24 cellular contexts compared by ENCODE assay signal in genomic region chr2:201139836-201140599, GRCh38. TPM values are rescaled to one million over a fixed set of nuclear protein-coding genes. Genes with fewer than 3 reads are reported as not detected.
A peak's percentile ranks its signal among the peaks of the same experiment; 100 is the strongest.
DNase-seq lines count a peak whose midpoint lies in the region; ATAC-seq and TF ChIP-seq lines count a peak whose summit lies in the region.
"Had no signal": no experiment of that assay in that cellular context is flagged by ENCODE, and none has a peak within 500 bp of the region (broad histone marks: within the 10 kb centered on the region; RNA-seq: fewer than 3 reads in every experiment).

No MANE protein-coding gene starts in this region.

- no peak for DNase-seq in CD4-positive, alpha-beta memory T cell
- DNase-seq in glutamatergic neuron (peak; percentile 22), neural progenitor cell (ENCODE audit: low spot score) (no peak), ACHN (no peak), GM19238 (ENCODE audit: insufficient read length, low spot score) (no peak)
- no peak for DNase-seq in stimulated activated CD4-positive, alpha-beta T cell treated with anti-CD3 and anti-CD28 coated beads, Interleukin-4, amount 100 ng/mL, for 4 hours
- DNase-seq: activated CD4-positive, alpha-beta T cell treated with anti-CD3 and anti-CD28 coated beads for 4 hours; activated CD8-positive, alpha-beta memory T cell treated with anti-CD3 and anti-CD28 coated beads, Interleukin-2, amount 50 U/mL, for 4 hours; activated naive CD4-positive, alpha-beta T cell treated with anti-CD3 and anti-CD28 coated beads for 36 hours; CD4-positive, CD25-positive, alpha-beta regulatory T cell; effector CD4-positive, alpha-beta T cell; naive thymus-derived CD8-positive, alpha-beta T cell; NCI-H1048; NCI-H1930; NCI-H446; SW 1271 had no signal

- H3K36me3 ChIP-seq in CD4-positive, alpha-beta memory T cell (ENCODE audit: insufficient read depth, low read length) = peaks cover 77% of the 10 kb centered on the region
- H3K36me3 ChIP-seq in HUES64 (ENCODE audit: insufficient read depth, low read length) (peaks cover 10% of the 10 kb centered on the region), neural progenitor cell (no peaks in the 10 kb centered on the region)

- H3K9ac ChIP-seq in HUES64 (ENCODE audit: low read depth, low read length) (no peak overlapping the region), neural progenitor cell (no peak overlapping the region)

- CTCF ChIA-PET in CD4-positive, alpha-beta memory T cell (lab: Charles Lee; ENCODE audit: partially characterized antibody) = interaction anchor here (2.8 kb wide), 1 partner anchor 22 kb away, joined by 14 read pairs; no protein-coding TSS in a partner anchor

- H4K20me1 ChIP-seq in neural progenitor cell (ENCODE audit: low read depth) = no peaks in the 10 kb centered on the region

- intact Hi-C loops in CD4-positive, alpha-beta memory T cell (cut with micrococcal nuclease) = no loop called here

- peaks cover 13% of the 10 kb centered on the region for H3K4me1 ChIP-seq in CD4-positive, alpha-beta memory T cell (ENCODE audit: insufficient read depth, low read length)
- H3K4me1 ChIP-seq in HUES64 (ENCODE audit: insufficient read depth, low read length) (0 out of 2 replicates have a peak, but pooled peaks cover 3% of the 10 kb centered on the region), neural progenitor cell (peaks cover 5% of the 10 kb centered on the region)
- H3K4me1 ChIP-seq: ascending aorta, prostate gland had no signal

- H3K27me3 ChIP-seq in CD4-positive, alpha-beta memory T cell (ENCODE audit: insufficient read depth, low read length) = no peaks in the 10 kb centered on the region
- H3K27me3 ChIP-seq in HUES64 (ENCODE audit: insufficient read depth, low read length) = no peaks in the 10 kb centered on the region
- H3K27me3 ChIP-seq in neural progenitor cell = peaks cover 4% of the 10 kb centered on the region
- H3K27me3 ChIP-seq: ascending aorta had no signal

- peak overlapping the region; percentile 0 for H2AFZ ChIP-seq in neural progenitor cell (replicated peaks)

- H3K27ac ChIP-seq in CD4-positive, alpha-beta memory T cell (ENCODE audit: low read depth, low read length) = no peak overlapping the region
- H3K27ac ChIP-seq in HUES64 (ENCODE audit: low read depth, low read length) (no peak overlapping the region), neural progenitor cell (no peak overlapping the region)
- H3K27ac ChIP-seq: ascending aorta, prostate gland, RWPE1 had no signal

- H3K4me2 ChIP-seq in neural progenitor cell = no peak overlapping the region
- H3K4me2 ChIP-seq: smooth muscle cell had no signal

- no peaks in the 10 kb centered on the region for H3K27me3 Mint-ChIP-seq in CD4-positive, alpha-beta memory T cell
- H3K27me3 Mint-ChIP-seq in glutamatergic neuron (ENCODE audit: unreplicated experiment) (peaks cover 6% of the 10 kb centered on the region), neural progenitor cell (ENCODE audit: insufficient read depth, low read depth) (peaks cover 2% of the 10 kb centered on the region)
- H3K27me3 Mint-ChIP-seq: CD4-positive, CD25-positive, alpha-beta regulatory T cell; central memory CD8-positive, alpha-beta T cell; memory B cell; naive thymus-derived CD8-positive, alpha-beta T cell had no signal

- H3K9me3 Mint-ChIP-seq in CD4-positive, alpha-beta memory T cell = no peaks in the 10 kb centered on the region
- H3K9me3 Mint-ChIP-seq in glutamatergic neuron (ENCODE audit: unreplicated experiment) (no peaks in the 10 kb centered on the region), neural progenitor cell (peaks cover 2% of the 10 kb centered on the region)
- H3K9me3 Mint-ChIP-seq: activated naive CD4-positive, alpha-beta T cell treated with anti-CD3 and anti-CD28 coated beads for 36 hours; CD4-positive, CD25-positive, alpha-beta regulatory T cell; central memory CD8-positive, alpha-beta T cell; memory B cell; naive thymus-derived CD8-positive, alpha-beta T cell had no signal

- H3K27ac Mint-ChIP-seq in CD4-positive, alpha-beta memory T cell = peak overlapping the region in 6 of 7 donors; percentile 27 to 79 (median 68)
- H3K27ac Mint-ChIP-seq in glutamatergic neuron (ENCODE audit: unreplicated experiment) (peak overlapping the region; percentile 84), neural progenitor cell (no peak overlapping the region)
- H3K27ac Mint-ChIP-seq: memory B cell had no signal

- TF ChIP-seq CTCF in glutamatergic neuron (IDR thresholded peaks at IDR 0.05; ENCODE audit: partially characterized antibody, unreplicated experiment) (no peak), neural progenitor cell (IDR thresholded peaks at IDR 0.05) (no peak)

- H3K4me3 ChIP-seq in CD4-positive, alpha-beta memory T cell (ENCODE audit: low read length in 2 of 2) = no peak overlapping the region
- peak overlapping the region; percentile 27 for H3K4me3 ChIP-seq in HUES64 (ENCODE audit: low read length)
- no peak overlapping the region for H3K4me3 ChIP-seq in neural progenitor cell
- H3K4me3 ChIP-seq: ascending aorta, prostate gland, smooth muscle cell had no signal

- H3K79me2 ChIP-seq in neural progenitor cell (ENCODE audit: low read depth) = no peaks in the 10 kb centered on the region

- no peaks in the 10 kb centered on the region for H3F3A ChIP-seq in neural progenitor cell (ENCODE audit: low read depth)

- H3K4me3 Mint-ChIP-seq in CD4-positive, alpha-beta memory T cell = no peak overlapping the region
- peak overlapping the region; percentile 68 for H3K4me3 Mint-ChIP-seq in glutamatergic neuron (ENCODE audit: unreplicated experiment)
- no peak overlapping the region for H3K4me3 Mint-ChIP-seq in neural progenitor cell
- H3K4me3 Mint-ChIP-seq: activated naive CD4-positive, alpha-beta T cell treated with anti-CD3 and anti-CD28 coated beads for 36 hours; CD4-positive, CD25-positive, alpha-beta regulatory T cell; central memory CD8-positive, alpha-beta T cell; memory B cell; naive thymus-derived CD8-positive, alpha-beta T cell had no signal

- peaks cover 20 to 38% (median 29%) of the 10 kb centered on the region in 4 donors for H3K4me1 Mint-ChIP-seq in CD4-positive, alpha-beta memory T cell
- H3K4me1 Mint-ChIP-seq in glutamatergic neuron (ENCODE audit: low read depth, unreplicated experiment) = peaks cover 13% of the 10 kb centered on the region
- H3K4me1 Mint-ChIP-seq in neural progenitor cell = peaks cover 11% of the 10 kb centered on the region

- no peak for ATAC-seq in HG03520 (IDR thresholded peaks at IDR 0.05; ENCODE audit: unreplicated experiment)
- ATAC-seq: naive thymus-derived CD8-positive, alpha-beta T cell had no signal

- POLR2A ChIA-PET in CD4-positive, alpha-beta memory T cell (lab: Charles Lee; ENCODE audit: partially characterized antibody) = interaction anchor here (3.2 kb wide), 1 partner anchor 9 kb away, joined by 14 read pairs; no protein-coding TSS in a partner anchor

- peaks cover 54 to 80% of the 10 kb centered on the region in 2 donors for H3K36me3 Mint-ChIP-seq in CD4-positive, alpha-beta memory T cell
- H3K36me3 Mint-ChIP-seq in glutamatergic neuron (ENCODE audit: unreplicated experiment) (peaks cover 7% of the 10 kb centered on the region), neural progenitor cell (no peaks in the 10 kb centered on the region)

- in situ Hi-C loops in ACHN (cut with HindIII; ENCODE audit: low pct_ligation_motif_present, low pct_unique_long_range_greater_than_20kb, low sequenced_read_pairs) = no loop called here

- 71% methylated on average over 31 of the region's 34 CpGs for WGBS in HUES64

- no peaks in the 10 kb centered on the region for H3K9me3 ChIP-seq in CD4-positive, alpha-beta memory T cell (ENCODE audit: control insufficient read depth in 1 of 2, low read length in 2 of 2)
- H3K9me3 ChIP-seq in HUES64 (ENCODE audit: insufficient read depth, low read depth, low read length) = no peaks in the 10 kb centered on the region
- H3K9me3 ChIP-seq in neural progenitor cell (ENCODE audit: low read depth) = no peaks in the 10 kb centered on the region
- H3K9me3 ChIP-seq: ascending aorta, prostate gland had no signal

RNA-seq across cellular contexts. Expression of gene CFLAR, which starts 24.1 kb away (rescaled TPM):
- total RNA-seq in CD4-positive, alpha-beta memory T cell = 100 to 1,000 TPM; 222 to 235 TPM
- polyA plus RNA-seq in CD4-positive, alpha-beta memory T cell = 100 to 1,000 TPM; 127 to 155 TPM
- polyA plus RNA-seq in HUES64 (2013, experiment 1 of 2) = 5.7 TPM
- 8.0 TPM for polyA plus RNA-seq in HUES64 (2013, experiment 2 of 2)
- 88.0 TPM for total RNA-seq in glutamatergic neuron (ENCODE audit: unreplicated experiment)
- 10.9 and 11.4 TPM in 2 replicates for total RNA-seq in neural progenitor cell (ENCODE audit: low replicate concordance)

RNA-seq across cellular contexts. Expression of gene CASP10, which starts 42.9 kb away (rescaled TPM):
- total RNA-seq in CD4-positive, alpha-beta memory T cell = 10 to 100 TPM; 30.6 to 36.6 TPM
- 10 to 100 TPM; 15.3 to 15.5 TPM for polyA plus RNA-seq in CD4-positive, alpha-beta memory T cell
- 1.6 TPM for polyA plus RNA-seq in HUES64 (2013, experiment 1 of 2)
- polyA plus RNA-seq in HUES64 (2013, experiment 2 of 2) = 1.7 TPM
- total RNA-seq in glutamatergic neuron (ENCODE audit: unreplicated experiment) (not detected), neural progenitor cell (ENCODE audit: low replicate concordance) (1.4 and 2.2 TPM in 2 replicates)
